Comparison of ENCODE assay signal across 1 cellular context in genomic region chr21:38989745-38990423, GRCh38.
A peak's percentile ranks its signal among the peaks of the same experiment; 100 is the strongest.
TF ChIP-seq lines count a peak whose summit lies in the region.

No MANE protein-coding gene starts in this region.

TF ChIP-seq in HepG2, 621 proteins besides CTCF, POLR2A, EP300 and RAD21 (continued from another document and continues in another):
- no peak for TF ChIP-seq ZBTB49 (CRISPR knock-in tag; IDR thresholded peaks at IDR 0.05; ENCODE audit: borderline replicate concordance)
- TF ChIP-seq LCORL (IDR thresholded peaks at IDR 0.05) = no peak
- TF ChIP-seq LCORL (CRISPR knock-in tag; IDR thresholded peaks at IDR 0.05) = peak; percentile 78
- TF ChIP-seq CHCHD3 (CRISPR knock-in tag; IDR thresholded peaks at IDR 0.05) = no peak
- TF ChIP-seq CENPT (CRISPR knock-in tag; IDR thresholded peaks at IDR 0.05; ENCODE audit: low read depth) = no peak
- TF ChIP-seq ONECUT2 (CRISPR knock-in tag; IDR thresholded peaks at IDR 0.05) = no peak
- TF ChIP-seq HNF4G (IDR thresholded peaks at IDR 0.05; ENCODE audit: borderline replicate concordance, low read depth, low read length) = no peak
- no peak; the same call in 1 of the 2 replicates for TF ChIP-seq HNF4G (CRISPR knock-in tag; IDR thresholded peaks at IDR 0.05; ENCODE audit: borderline replicate concordance, low read depth)
- TF ChIP-seq, protein P1, sequence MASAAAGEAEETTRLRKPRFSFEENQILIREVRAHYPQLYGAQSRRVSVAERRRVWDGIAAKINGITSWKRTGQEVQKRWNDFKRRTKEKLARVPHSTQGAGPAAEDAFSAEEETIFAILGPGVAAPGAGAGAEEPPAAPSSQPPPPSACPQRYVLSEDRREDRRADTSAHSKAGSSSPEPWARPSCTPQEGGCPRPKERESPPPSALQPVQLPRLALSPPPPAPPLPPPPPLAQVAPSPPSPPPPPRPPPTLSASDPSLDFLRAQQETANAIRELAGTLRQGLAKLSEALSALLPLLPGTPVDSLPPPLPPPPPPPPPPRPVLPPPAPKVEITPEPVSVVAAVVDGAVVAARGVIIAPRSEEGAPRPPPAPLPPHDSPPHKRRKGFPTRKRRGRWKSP (CRISPR knock-in tag; IDR thresholded peaks at IDR 0.05) = 0 out of 2 replicates have a peak, but pooled peaks have one; percentile 69
- TF ChIP-seq NFE2 (CRISPR knock-in tag; IDR thresholded peaks at IDR 0.05) = no peak
- TF ChIP-seq GTF3A (CRISPR knock-in tag; conservative IDR thresholded peaks at IDR 0.05) = no peak
- no peak for TF ChIP-seq CREB1 (IDR thresholded peaks at IDR 0.05)
- no peak for TF ChIP-seq CREB1 (CRISPR knock-in tag; IDR thresholded peaks at IDR 0.05)
- TF ChIP-seq ZSCAN21 (CRISPR knock-in tag; IDR thresholded peaks at IDR 0.05; ENCODE audit: borderline replicate concordance) = peak; percentile 57; the same call in 1 of the 2 replicates
- no peak for TF ChIP-seq USF2 (IDR thresholded peaks at IDR 0.05; ENCODE audit: low read depth, low read length)
- 0 out of 2 replicates have a peak, but pooled peaks have one; percentile 42 for TF ChIP-seq USF2 (CRISPR knock-in tag; IDR thresholded peaks at IDR 0.05; ENCODE audit: borderline replicate concordance)
- peak; percentile 8; the same call in 1 of the 2 replicates for TF ChIP-seq SMC3 (IDR thresholded peaks at IDR 0.05; ENCODE audit: low read length)
- TF ChIP-seq, protein P2, sequence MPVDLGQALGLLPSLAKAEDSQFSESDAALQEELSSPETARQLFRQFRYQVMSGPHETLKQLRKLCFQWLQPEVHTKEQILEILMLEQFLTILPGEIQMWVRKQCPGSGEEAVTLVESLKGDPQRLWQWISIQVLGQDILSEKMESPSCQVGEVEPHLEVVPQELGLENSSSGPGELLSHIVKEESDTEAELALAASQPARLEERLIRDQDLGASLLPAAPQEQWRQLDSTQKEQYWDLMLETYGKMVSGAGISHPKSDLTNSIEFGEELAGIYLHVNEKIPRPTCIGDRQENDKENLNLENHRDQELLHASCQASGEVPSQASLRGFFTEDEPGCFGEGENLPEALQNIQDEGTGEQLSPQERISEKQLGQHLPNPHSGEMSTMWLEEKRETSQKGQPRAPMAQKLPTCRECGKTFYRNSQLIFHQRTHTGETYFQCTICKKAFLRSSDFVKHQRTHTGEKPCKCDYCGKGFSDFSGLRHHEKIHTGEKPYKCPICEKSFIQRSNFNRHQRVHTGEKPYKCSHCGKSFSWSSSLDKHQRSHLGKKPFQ (CRISPR knock-in tag; IDR thresholded peaks at IDR 0.05; ENCODE audit: insufficient replicate concordance) = peak; percentile 92
- TF ChIP-seq ZNF264 (CRISPR knock-in tag; IDR thresholded peaks at IDR 0.05) = peak; percentile 58; the same call in 1 of the 2 replicates
- TF ChIP-seq PRMT3 (CRISPR knock-in tag; IDR thresholded peaks at IDR 0.05; ENCODE audit: borderline replicate concordance, low read depth) = no peak
- peak; percentile 91 for TF ChIP-seq SALL1 (CRISPR knock-in tag; IDR thresholded peaks at IDR 0.05)
- peak; percentile 71 for TF ChIP-seq FOXA3 (CRISPR knock-in tag; IDR thresholded peaks at IDR 0.05)
- TF ChIP-seq CREB3 (CRISPR knock-in tag; IDR thresholded peaks at IDR 0.05) = no peak
- TF ChIP-seq, protein P3, sequence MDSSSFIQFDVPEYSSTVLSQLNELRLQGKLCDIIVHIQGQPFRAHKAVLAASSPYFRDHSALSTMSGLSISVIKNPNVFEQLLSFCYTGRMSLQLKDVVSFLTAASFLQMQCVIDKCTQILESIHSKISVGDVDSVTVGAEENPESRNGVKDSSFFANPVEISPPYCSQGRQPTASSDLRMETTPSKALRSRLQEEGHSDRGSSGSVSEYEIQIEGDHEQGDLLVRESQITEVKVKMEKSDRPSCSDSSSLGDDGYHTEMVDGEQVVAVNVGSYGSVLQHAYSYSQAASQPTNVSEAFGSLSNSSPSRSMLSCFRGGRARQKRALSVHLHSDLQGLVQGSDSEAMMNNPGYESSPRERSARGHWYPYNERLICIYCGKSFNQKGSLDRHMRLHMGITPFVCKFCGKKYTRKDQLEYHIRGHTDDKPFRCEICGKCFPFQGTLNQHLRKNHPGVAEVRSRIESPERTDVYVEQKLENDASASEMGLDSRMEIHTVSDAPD (CRISPR knock-in tag; IDR thresholded peaks at IDR 0.05) = 0 out of 2 replicates have a peak, but pooled peaks have one; percentile 52
- TF ChIP-seq NRL (CRISPR knock-in tag; IDR thresholded peaks at IDR 0.05; ENCODE audit: borderline replicate concordance) = peak; percentile 70; the same call in 1 of the 2 replicates
- TF ChIP-seq ZBTB8A (CRISPR knock-in tag; IDR thresholded peaks at IDR 0.05; ENCODE audit: borderline replicate concordance, low read depth) = no peak
- no peak for TF ChIP-seq SCMH1 (CRISPR knock-in tag; IDR thresholded peaks at IDR 0.05; ENCODE audit: borderline replicate concordance)
- no peak for TF ChIP-seq SMYD3 (CRISPR knock-in tag; IDR thresholded peaks at IDR 0.05)
- no peak for TF ChIP-seq AKNA (CRISPR knock-in tag; IDR thresholded peaks at IDR 0.05; ENCODE audit: borderline replicate concordance)
- TF ChIP-seq RBM39 (IDR thresholded peaks at IDR 0.05; ENCODE audit: low read depth, low read length, poor library complexity, severe bottlenecking) = no peak
- TF ChIP-seq PHB2 (IDR thresholded peaks at IDR 0.05; ENCODE audit: partially characterized antibody) = no peak
- TF ChIP-seq TSC22D2 (CRISPR knock-in tag; IDR thresholded peaks at IDR 0.05; ENCODE audit: borderline replicate concordance) = no peak
- TF ChIP-seq KDM1A (CRISPR knock-in tag; IDR thresholded peaks at IDR 0.05) = no peak
- TF ChIP-seq HDAC1 (CRISPR knock-in tag; IDR thresholded peaks at IDR 0.05) = peak; percentile 69
- TF ChIP-seq ZFP90 (CRISPR knock-in tag; IDR thresholded peaks at IDR 0.05; ENCODE audit: borderline replicate concordance) = 0 out of 2 replicates have a peak, but pooled peaks have one; percentile 43
- no peak for TF ChIP-seq PTBP1 (IDR thresholded peaks at IDR 0.05; ENCODE audit: low read depth, low read length, poor library complexity, severe bottlenecking)
- TF ChIP-seq TIGD3 (CRISPR knock-in tag; IDR thresholded peaks at IDR 0.05; ENCODE audit: borderline replicate concordance) = no peak
- TF ChIP-seq ZNF256 (CRISPR knock-in tag; conservative IDR thresholded peaks at IDR 0.05) = no peak
- TF ChIP-seq EZH2 (conservative IDR thresholded peaks at IDR 0.05; ENCODE audit: low read depth, low read length) = no peak
- TF ChIP-seq, protein P4, sequence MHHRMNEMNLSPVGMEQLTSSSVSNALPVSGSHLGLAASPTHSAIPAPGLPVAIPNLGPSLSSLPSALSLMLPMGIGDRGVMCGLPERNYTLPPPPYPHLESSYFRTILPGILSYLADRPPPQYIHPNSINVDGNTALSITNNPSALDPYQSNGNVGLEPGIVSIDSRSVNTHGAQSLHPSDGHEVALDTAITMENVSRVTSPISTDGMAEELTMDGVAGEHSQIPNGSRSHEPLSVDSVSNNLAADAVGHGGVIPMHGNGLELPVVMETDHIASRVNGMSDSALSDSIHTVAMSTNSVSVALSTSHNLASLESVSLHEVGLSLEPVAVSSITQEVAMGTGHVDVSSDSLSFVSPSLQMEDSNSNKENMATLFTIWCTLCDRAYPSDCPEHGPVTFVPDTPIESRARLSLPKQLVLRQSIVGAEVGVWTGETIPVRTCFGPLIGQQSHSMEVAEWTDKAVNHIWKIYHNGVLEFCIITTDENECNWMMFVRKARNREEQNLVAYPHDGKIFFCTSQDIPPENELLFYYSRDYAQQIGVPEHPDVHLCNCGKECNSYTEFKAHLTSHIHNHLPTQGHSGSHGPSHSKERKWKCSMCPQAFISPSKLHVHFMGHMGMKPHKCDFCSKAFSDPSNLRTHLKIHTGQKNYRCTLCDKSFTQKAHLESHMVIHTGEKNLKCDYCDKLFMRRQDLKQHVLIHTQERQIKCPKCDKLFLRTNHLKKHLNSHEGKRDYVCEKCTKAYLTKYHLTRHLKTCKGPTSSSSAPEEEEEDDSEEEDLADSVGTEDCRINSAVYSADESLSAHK (CRISPR knock-in tag; IDR thresholded peaks at IDR 0.05; ENCODE audit: borderline replicate concordance) = no peak
- TF ChIP-seq ZFAT (CRISPR knock-in tag; conservative IDR thresholded peaks at IDR 0.05) = no peak
